ENCODE assay signal across 23 cellular contexts in the genomic region with DNA sequence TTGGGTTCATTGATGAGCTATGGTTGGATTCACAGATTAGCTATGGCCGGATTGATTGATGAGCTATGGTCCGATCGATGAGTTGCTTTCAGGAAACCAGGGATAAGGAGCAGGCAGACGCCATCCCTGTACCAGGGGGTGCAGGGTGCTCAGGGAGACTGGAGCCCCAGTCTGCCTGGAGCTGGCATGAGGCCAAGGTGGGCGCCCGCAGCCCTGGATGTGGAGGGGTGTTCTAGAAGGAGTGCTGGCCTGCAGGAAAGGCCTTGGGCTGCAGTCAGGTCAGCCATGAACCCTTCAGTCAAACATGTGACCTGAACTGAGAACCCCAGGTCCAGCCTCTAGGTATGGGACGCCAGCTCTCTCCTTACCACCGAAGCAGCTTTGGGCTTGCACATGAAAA.
DNase-seq lines count a peak whose midpoint lies in the region; ATAC-seq, FAIRE-seq and TF ChIP-seq lines count a peak whose summit lies in the region.
"Had no signal": no experiment of that assay in that cellular context is flagged by ENCODE, and none has a peak within 500 bp of the region (broad histone marks: within the 10 kb centered on the region; RNA-seq: fewer than 3 reads in every experiment).

No MANE protein-coding gene starts in this region.

- no peaks in the 10 kb centered on the region for H3K79me1 ChIP-seq in H1 (ENCODE audit: low read depth, low read length)

- H3K36me3 Mint-ChIP-seq in WTC11: no peaks in the 10 kb centered on the region
- no peaks in the 10 kb centered on the region for H3K36me3 Mint-ChIP-seq in neural progenitor cell
- H3K36me3 Mint-ChIP-seq: CD8-positive, alpha-beta T cell had no signal

- no peak overlapping the region for H2BK120ac ChIP-seq in H1 (replicated peaks; ENCODE audit: low read depth, low read length)

- WGBS in H1 (ENCODE audit: extremely low coverage in 1 of 2, insufficient coverage in 1 of 2, insufficient read length in 1 of 2, insufficient replicate concordance in 2 of 2, low coverage in 1 of 2, low lambda C conversion rate in 2 of 2, missing lambda C conversion rate in 1 of 2), 2 experiments: 91% methylated on average over 8 of the region's 8 CpGs; no CpG with 5 or more reads in 1 of the 2 experiments
- WGBS in SK-N-SH (ENCODE audit: low lambda C conversion rate): 64% methylated on average over 6 of the region's 8 CpGs

- H4K20me1 ChIP-seq in H1 (replicated peaks in 1 of 2; ENCODE audit: control insufficient read depth in 1 of 2, insufficient read depth in 2 of 2, low read length in 2 of 2) (peaks cover 0 to 2% of the 10 kb centered on the region in 2 experiments), neural progenitor cell (ENCODE audit: low read depth) (no peaks in the 10 kb centered on the region), SK-N-SH (ENCODE audit: insufficient read depth) (no peaks in the 10 kb centered on the region)

- H3K27me3 Mint-ChIP-seq in WTC11 (ENCODE audit: low read depth): no peaks in the 10 kb centered on the region
- peaks cover 16% of the 10 kb centered on the region for H3K27me3 Mint-ChIP-seq in neural progenitor cell (ENCODE audit: insufficient read depth, low read depth)

- CTCF ChIA-PET in WTC11 (lab: Charles Lee): interaction anchor here (0.7 to 1.4 kb wide), 5 partner anchors 10 to 309 kb away, joined by 3 to 11 read pairs (median 4); no protein-coding TSS in a partner anchor
- CTCF ChIA-PET in H1 (lab: Charles Lee; ENCODE audit: partially characterized antibody): interaction anchor here (0.8 to 5.9 kb wide), 15 partner anchors 10 to 269 kb away, joined by 3 to 32 read pairs (median 3); no protein-coding TSS in a partner anchor
- CTCF ChIA-PET in SK-N-SH (lab: Yijun Ruan, JAX): interaction anchor here (0.5 to 1.2 kb wide), 2 partner anchors 103 to 354 kb away, joined by 3 read pairs; no protein-coding TSS in a partner anchor

- H3K23me2 ChIP-seq in H1 (ENCODE audit: low read depth, low read length): no peaks in the 10 kb centered on the region

- no peak overlapping the region for H4K5ac ChIP-seq in H1 (ENCODE audit: insufficient read length, low read depth, low read length)

- H3K9me3 Mint-ChIP-seq in WTC11 (no peaks in the 10 kb centered on the region), neural progenitor cell (no peaks in the 10 kb centered on the region)
- H3K9me3 Mint-ChIP-seq: CD4-positive, alpha-beta T cell; CD8-positive, alpha-beta T cell had no signal

- H4K8ac ChIP-seq in H1 (ENCODE audit: extremely low read depth, insufficient read depth, low read length): peak overlapping the region; percentile 38; the same call in 1 of the 2 replicates

- H3K9ac ChIP-seq in H1 (replicated peaks in 1 of 4; ENCODE audit: extremely low read depth in 1 of 4, low read depth in 3 of 4, low read length in 3 of 4): no peak overlapping the region
- H3K9ac ChIP-seq in neural progenitor cell: no peak overlapping the region
- no peak overlapping the region for H3K9ac ChIP-seq in SK-N-SH
- H3K9ac ChIP-seq: BLaER1 treated with 17β-estradiol and CSF1 and Interleukin-3, amounts not matched to agents 10 nM and 100 nM had no signal

- no peak overlapping the region for H2BK15ac ChIP-seq in H1 (ENCODE audit: low read length)

- ATAC-seq in WTC11: no peak
- no peak for ATAC-seq in GM21390 (IDR thresholded peaks at IDR 0.05; ENCODE audit: unreplicated experiment)
- ATAC-seq in gastrocnemius medialis: no peak
- ATAC-seq in HG02763 (IDR thresholded peaks at IDR 0.05; ENCODE audit: unreplicated experiment): no peak
- ATAC-seq: CD8-positive, alpha-beta T cell; GM12878 had no signal

- H3K4me3 ChIP-seq in H1 (ENCODE audit: extremely low read depth in 1 of 4, insufficient read depth in 2 of 4, low read depth in 3 of 4, low read length in 4 of 4) (no peak overlapping the region), neural progenitor cell (no peak overlapping the region), gastrocnemius medialis (no peak overlapping the region), SK-N-SH (ENCODE audit: low read depth in 2 of 2, low read length in 1 of 2) (no peak overlapping the region)
- H3K4me3 ChIP-seq: BLaER1 treated with 17β-estradiol and CSF1 and Interleukin-3, amounts not matched to agents 10 nM and 100 nM; GM12878 had no signal

- H3K4me2 ChIP-seq in H1 (ENCODE audit: insufficient read depth in 1 of 2, low read depth in 2 of 2, low read length in 2 of 2) (no peak overlapping the region), neural progenitor cell (no peak overlapping the region), SK-N-SH (no peak overlapping the region)

- H3K27me3 ChIP-seq in H1 (replicated peaks in 1 of 4; ENCODE audit: control insufficient read depth in 3 of 4, extremely low read depth in 1 of 4, insufficient read depth in 3 of 4, low read length in 3 of 4) (peaks cover 0 to 6% (median 1%) of the 10 kb centered on the region in 4 experiments; a peak in 2 of 7 replicates), neural progenitor cell (no peaks in the 10 kb centered on the region), gastrocnemius medialis (peaks cover 8 to 38% (median 26%) of the 10 kb centered on the region in 3 donors), SK-N-SH (ENCODE audit: insufficient read depth) (peaks cover 44% of the 10 kb centered on the region)

- H3K14ac ChIP-seq in H1 (ENCODE audit: insufficient read length): no peak overlapping the region

- H3K23ac ChIP-seq in H1 (ENCODE audit: insufficient read length): no peak overlapping the region

- H2BK12ac ChIP-seq in H1 (ENCODE audit: low read depth, low read length): no peak overlapping the region

- H3K4me1 Mint-ChIP-seq in WTC11 (peaks cover 14% of the 10 kb centered on the region), neural progenitor cell (peaks cover 27% of the 10 kb centered on the region)

- no peak for DNase-seq in WTC11 (ENCODE audit: low spot score)
- DNase-seq in H1 (ENCODE audit: low read depth in 1 of 2, low spot score in 2 of 2): no peak
- DNase-seq in neural progenitor cell (ENCODE audit: low spot score): no peak
- DNase-seq in gastrocnemius medialis: no peak
- DNase-seq in SK-N-SH: no peak
- DNase-seq: 8988T; ACHN; BE2C; Caco-2; Calu3; CD4-positive, alpha-beta T cell; DMS79 treated with DMSO at 0.1 percent for 48 hours had no signal

- no peak overlapping the region for H3K4ac ChIP-seq in H1 (replicated peaks; ENCODE audit: insufficient read length, low read depth, low read length)

- no peaks in the 10 kb centered on the region for H3F3A ChIP-seq in neural progenitor cell (ENCODE audit: low read depth)
- no peaks in the 10 kb centered on the region for H3F3A ChIP-seq in SK-N-SH (replicated peaks; ENCODE audit: insufficient read depth)

- no peak overlapping the region for H4K91ac ChIP-seq in H1 (replicated peaks; ENCODE audit: insufficient read length, low read length)

- H3K36me3 ChIP-seq in H1 (ENCODE audit: control insufficient read depth in 2 of 4, insufficient read depth in 4 of 4, low read length in 3 of 4) (no peaks in the 10 kb centered on the region), neural progenitor cell (no peaks in the 10 kb centered on the region), gastrocnemius medialis (no peaks in the 10 kb centered on the region), SK-N-SH (replicated peaks in 1 of 2; ENCODE audit: control insufficient read depth in 1 of 2, insufficient read depth in 2 of 2, low read length in 1 of 2) (no peaks in the 10 kb centered on the region)
- H3K36me3 ChIP-seq: BE2C; BLaER1 treated with 17β-estradiol and CSF1 and Interleukin-3, amounts not matched to agents 10 nM and 100 nM had no signal

- H2AK5ac ChIP-seq in H1 (ENCODE audit: low read depth, low read length): no peak overlapping the region

- H3K9me3 ChIP-seq in H1 (ENCODE audit: insufficient read depth in 2 of 2, low read depth in 1 of 2, low read length in 1 of 2) (no peaks in the 10 kb centered on the region), neural progenitor cell (ENCODE audit: low read depth) (no peaks in the 10 kb centered on the region), gastrocnemius medialis (no peaks in the 10 kb centered on the region), SK-N-SH (no peaks in the 10 kb centered on the region)
- H3K9me3 ChIP-seq: BE2C; BLaER1 treated with 17β-estradiol and CSF1 and Interleukin-3, amounts not matched to agents 10 nM and 100 nM; Caco-2 had no signal

- in situ Hi-C loops in gastrocnemius medialis (cut with MboI; ENCODE audit: low sequenced_read_pairs in 4 of 4): loop anchor here in 1 of 4 donors (25.0 kb wide), 1 partner anchor 269 kb away; the partner anchor contains the start of gene ACTRT2

- no peaks in the 10 kb centered on the region for H3K79me2 ChIP-seq in H1 (ENCODE audit: control insufficient read depth in 1 of 2, insufficient read depth in 2 of 2, low read length in 2 of 2)
- no peaks in the 10 kb centered on the region for H3K79me2 ChIP-seq in neural progenitor cell (ENCODE audit: low read depth)
- no peaks in the 10 kb centered on the region for H3K79me2 ChIP-seq in SK-N-SH (ENCODE audit: insufficient read depth)

- TF ChIP-seq EP300 in H1 (IDR thresholded peaks at IDR 0.05; ENCODE audit: borderline replicate concordance in 1 of 2, low read depth in 2 of 2, low read length in 2 of 2) (no peak), SK-N-SH (IDR thresholded peaks at IDR 0.05; ENCODE audit: borderline replicate concordance in 1 of 2, low read depth in 1 of 2, low read length in 1 of 2) (no peak)

- TF ChIP-seq POLR2A in H1 (IDR thresholded peaks at IDR 0.05; ENCODE audit: control extremely low read depth in 1 of 2, low read depth in 2 of 2, low read length in 2 of 2) (no peak), gastrocnemius medialis (IDR thresholded peaks at IDR 0.05) (no peak)

- TF ChIP-seq CTCF in WTC11 (IDR thresholded peaks at IDR 0.05) (no peak), H1 (IDR thresholded peaks at IDR 0.05; ENCODE audit: control extremely low read depth in 1 of 3, insufficient read depth in 1 of 3, low read depth in 1 of 3, low read length in 3 of 3) (no peak), neural progenitor cell (IDR thresholded peaks at IDR 0.05) (no peak), gastrocnemius medialis (IDR thresholded peaks at IDR 0.05 in 4 of 5, conservative IDR thresholded peaks at IDR 0.05 in 1 of 5) (no peak), SK-N-SH (IDR thresholded peaks at IDR 0.05) (no peak)

- H2AFZ ChIP-seq in H1 (ENCODE audit: low read length) (no peak overlapping the region), neural progenitor cell (replicated peaks) (no peak overlapping the region), SK-N-SH (ENCODE audit: low read depth) (no peak overlapping the region)

- no peak overlapping the region for H3K18ac ChIP-seq in H1 (ENCODE audit: extremely low read depth, low read length)

- H3K56ac ChIP-seq in H1 (replicated peaks; ENCODE audit: insufficient read length, low read depth, low read length): no peak overlapping the region

- H3K4me3 Mint-ChIP-seq in WTC11 (no peak overlapping the region), neural progenitor cell (no peak overlapping the region)
- H3K4me3 Mint-ChIP-seq: CD4-positive, alpha-beta T cell; CD8-positive, alpha-beta T cell had no signal

- POLR2A ChIA-PET in WTC11 (lab: Charles Lee): no interaction called here
- POLR2A ChIA-PET in H1 (lab: Charles Lee; ENCODE audit: partially characterized antibody): no interaction called here
- POLR2A ChIA-PET in SK-N-SH (lab: Yijun Ruan, JAX): no interaction called here

- intact Hi-C loops in gastrocnemius medialis (cut with DNase I; ENCODE audit: low total_unique reads): loop anchor here (10.0 kb wide), 1 partner anchor 143 kb away; no protein-coding TSS in a partner anchor

- TF ChIP-seq RAD21 in H1 (IDR thresholded peaks at IDR 0.05 in 1 of 2, conservative IDR thresholded peaks at IDR 0.05 in 1 of 2; ENCODE audit: low read depth in 2 of 2, low read length in 2 of 2) (no peak), SK-N-SH (IDR thresholded peaks at IDR 0.05; ENCODE audit: low read length) (no peak)

- no peaks in the 10 kb centered on the region for H3K9me2 ChIP-seq in SK-N-SH

- peaks cover 0 to 15% (median 5%) of the 10 kb centered on the region in 4 experiments; a peak in 5 of 7 replicates for H3K4me1 ChIP-seq in H1 (replicated peaks in 1 of 4; ENCODE audit: control insufficient read depth in 3 of 4, insufficient read depth in 4 of 4, low read length in 3 of 4)
- H3K4me1 ChIP-seq in neural progenitor cell: peaks cover 4% of the 10 kb centered on the region
- H3K4me1 ChIP-seq in gastrocnemius medialis: no peaks in the 10 kb centered on the region
- H3K4me1 ChIP-seq in SK-N-SH (ENCODE audit: control insufficient read depth in 1 of 2, insufficient read depth in 2 of 2, low read depth in 1 of 2, low read length in 1 of 2): no peaks in the 10 kb centered on the region
- H3K4me1 ChIP-seq: BE2C, Caco-2 had no signal

- H2BK20ac ChIP-seq in H1 (ENCODE audit: low read length): no peak overlapping the region

- H3K27ac Mint-ChIP-seq in WTC11 (peak overlapping the region; percentile 29), neural progenitor cell (peak overlapping the region; percentile 29)
- H3K27ac Mint-ChIP-seq: CD4-positive, alpha-beta T cell; CD8-positive, alpha-beta T cell had no signal

- no peak for FAIRE-seq in H1 (lab: Jason Lieb, UNC)
- FAIRE-seq: A204.1, D721Med, G401.6, GM12878, GM12892, GM18507 had no signal

- no peak overlapping the region for H2BK5ac ChIP-seq in H1 (ENCODE audit: low read depth, low read length)

- H3K27ac ChIP-seq in H1 (ENCODE audit: low read depth, low read length): no peak overlapping the region
- no peak overlapping the region for H3K27ac ChIP-seq in neural progenitor cell
- H3K27ac ChIP-seq in gastrocnemius medialis: no peak overlapping the region
- no peak overlapping the region for H3K27ac ChIP-seq in SK-N-SH (ENCODE audit: low read depth in 2 of 2, low read length in 1 of 2)
- H3K27ac ChIP-seq: BLaER1 treated with 17β-estradiol and CSF1 and Interleukin-3, amounts not matched to agents 10 nM and 100 nM; C4-2B had no signal
